In genomic region chr9:21590058-21590996, GRCh38 we compare ENCODE assay signal across 1 cellular context.
A peak's percentile ranks its signal among the peaks of the same experiment; 100 is the strongest.
TF ChIP-seq lines count a peak whose summit lies in the region.

No MANE protein-coding gene starts in this region.

TF ChIP-seq in A549, 52 proteins besides CTCF, POLR2A, EP300 and RAD21:
- TF ChIP-seq TFCP2L1 (CRISPR knock-in tag; IDR thresholded peaks at IDR 0.05): peak; percentile 58; the same call in 1 of the 2 replicates
- no peak for TF ChIP-seq FOSL2 (IDR thresholded peaks at IDR 0.05)
- 0 out of 2 replicates have a peak, but pooled peaks have one; percentile 1 for TF ChIP-seq FOSL2 (CRISPR knock-in tag; IDR thresholded peaks at IDR 0.05)
- TF ChIP-seq HEYL (CRISPR knock-in tag; IDR thresholded peaks at IDR 0.05): 0 out of 2 replicates have a peak, but pooled peaks have one; percentile 47
- peak; percentile 82 for TF ChIP-seq HOXA7 (CRISPR knock-in tag; IDR thresholded peaks at IDR 0.05)
- no peak for TF ChIP-seq MAFK (IDR thresholded peaks at IDR 0.05; ENCODE audit: partially characterized antibody)
- TF ChIP-seq NFE2L2 (conservative IDR thresholded peaks at IDR 0.05; ENCODE audit: low read length): no peak
- no peak for TF ChIP-seq JUNB (IDR thresholded peaks at IDR 0.05)
- TF ChIP-seq PHF8 (IDR thresholded peaks at IDR 0.05; ENCODE audit: borderline replicate concordance, low read depth): no peak
- no peak for TF ChIP-seq HDAC2 (IDR thresholded peaks at IDR 0.05)
- TF ChIP-seq RARB (CRISPR knock-in tag; IDR thresholded peaks at IDR 0.05): peak; percentile 71; the same call in 1 of the 2 replicates
- no peak for TF ChIP-seq POLR2AphosphoS2 (conservative IDR thresholded peaks at IDR 0.05; ENCODE audit: low read length)
- TF ChIP-seq ZC3H11A (IDR thresholded peaks at IDR 0.05): no peak
- TF ChIP-seq FOXS1 (CRISPR knock-in tag; IDR thresholded peaks at IDR 0.05): 0 out of 2 replicates have a peak, but pooled peaks have one; percentile 42
- TF ChIP-seq RFX5 (IDR thresholded peaks at IDR 0.05): no peak
- peak; percentile 45 for TF ChIP-seq HMGXB4 (CRISPR knock-in tag; IDR thresholded peaks at IDR 0.05; ENCODE audit: borderline replicate concordance)
- TF ChIP-seq JUN (IDR thresholded peaks at IDR 0.05): peak in 1 of 2 experiments; percentile 10; a peak in 2 of 5 replicates
- no peak for TF ChIP-seq MAZ (IDR thresholded peaks at IDR 0.05; ENCODE audit: borderline replicate concordance, low read depth, low read length)
- no peak for TF ChIP-seq NPAS2 (CRISPR knock-in tag; IDR thresholded peaks at IDR 0.05; ENCODE audit: borderline replicate concordance)
- no peak for TF ChIP-seq ATOH8 (CRISPR knock-in tag; IDR thresholded peaks at IDR 0.05; ENCODE audit: low read depth)
- peak; percentile 25; the same call in 1 of the 2 replicates for TF ChIP-seq HOXB5 (CRISPR knock-in tag; IDR thresholded peaks at IDR 0.05)
- TF ChIP-seq ESRRA (IDR thresholded peaks at IDR 0.05; ENCODE audit: borderline replicate concordance, low read length): no peak
- 0 out of 2 replicates have a peak, but pooled peaks have one; percentile 17 for TF ChIP-seq GATA3 (IDR thresholded peaks at IDR 0.05; ENCODE audit: borderline replicate concordance)
- no peak for TF ChIP-seq PBX3 (IDR thresholded peaks at IDR 0.05)
- TF ChIP-seq FOSB (CRISPR knock-in tag; IDR thresholded peaks at IDR 0.05): 0 out of 2 replicates have a peak, but pooled peaks have one; percentile 68
- no peak for TF ChIP-seq CHD2 (IDR thresholded peaks at IDR 0.05; ENCODE audit: low read length, partially characterized antibody)
- TF ChIP-seq CEBPB (IDR thresholded peaks at IDR 0.05): no peak
- peak; percentile 83; the same call in 1 of the 2 replicates for TF ChIP-seq TP53 (CRISPR knock-in tag; IDR thresholded peaks at IDR 0.05)
- TF ChIP-seq ELK1 (IDR thresholded peaks at IDR 0.05; ENCODE audit: low read depth, low read length): no peak
- TF ChIP-seq USF2 (IDR thresholded peaks at IDR 0.05): no peak
- TF ChIP-seq HOXB13 (CRISPR knock-in tag; IDR thresholded peaks at IDR 0.05; ENCODE audit: low read depth): no peak
- TF ChIP-seq MAX (IDR thresholded peaks at IDR 0.05): no peak
